1 cellular context compared by ENCODE assay signal in the genomic region with DNA sequence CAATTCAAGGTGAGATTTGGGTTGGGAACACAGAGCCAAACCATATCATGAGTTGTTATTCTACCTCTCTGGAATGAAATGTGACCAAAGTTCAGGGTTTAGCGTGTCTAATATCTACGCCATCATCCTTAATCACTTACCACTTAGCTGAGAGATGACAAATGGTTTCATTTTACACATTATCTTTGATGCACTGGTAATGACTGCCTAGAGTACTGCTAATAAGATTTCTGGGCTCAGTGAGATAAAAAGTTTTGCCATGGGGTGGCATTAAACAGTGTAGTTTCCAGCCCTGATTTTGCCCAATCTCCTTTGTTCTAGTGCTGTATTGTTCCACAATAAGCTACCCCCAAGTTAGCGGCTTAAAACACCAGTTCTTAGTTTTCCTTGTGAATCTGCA.
A peak's percentile ranks its signal among the peaks of the same experiment; 100 is the strongest.
TF ChIP-seq lines count a peak whose summit lies in the region.

No MANE protein-coding gene starts in this region.

TF ChIP-seq in SK-N-SH treated with all-trans-retinoic acid at 6 μM for 48 hours, 23 proteins besides CTCF, POLR2A, EP300 and RAD21 (continued from another document):
- TF ChIP-seq, protein P1, sequence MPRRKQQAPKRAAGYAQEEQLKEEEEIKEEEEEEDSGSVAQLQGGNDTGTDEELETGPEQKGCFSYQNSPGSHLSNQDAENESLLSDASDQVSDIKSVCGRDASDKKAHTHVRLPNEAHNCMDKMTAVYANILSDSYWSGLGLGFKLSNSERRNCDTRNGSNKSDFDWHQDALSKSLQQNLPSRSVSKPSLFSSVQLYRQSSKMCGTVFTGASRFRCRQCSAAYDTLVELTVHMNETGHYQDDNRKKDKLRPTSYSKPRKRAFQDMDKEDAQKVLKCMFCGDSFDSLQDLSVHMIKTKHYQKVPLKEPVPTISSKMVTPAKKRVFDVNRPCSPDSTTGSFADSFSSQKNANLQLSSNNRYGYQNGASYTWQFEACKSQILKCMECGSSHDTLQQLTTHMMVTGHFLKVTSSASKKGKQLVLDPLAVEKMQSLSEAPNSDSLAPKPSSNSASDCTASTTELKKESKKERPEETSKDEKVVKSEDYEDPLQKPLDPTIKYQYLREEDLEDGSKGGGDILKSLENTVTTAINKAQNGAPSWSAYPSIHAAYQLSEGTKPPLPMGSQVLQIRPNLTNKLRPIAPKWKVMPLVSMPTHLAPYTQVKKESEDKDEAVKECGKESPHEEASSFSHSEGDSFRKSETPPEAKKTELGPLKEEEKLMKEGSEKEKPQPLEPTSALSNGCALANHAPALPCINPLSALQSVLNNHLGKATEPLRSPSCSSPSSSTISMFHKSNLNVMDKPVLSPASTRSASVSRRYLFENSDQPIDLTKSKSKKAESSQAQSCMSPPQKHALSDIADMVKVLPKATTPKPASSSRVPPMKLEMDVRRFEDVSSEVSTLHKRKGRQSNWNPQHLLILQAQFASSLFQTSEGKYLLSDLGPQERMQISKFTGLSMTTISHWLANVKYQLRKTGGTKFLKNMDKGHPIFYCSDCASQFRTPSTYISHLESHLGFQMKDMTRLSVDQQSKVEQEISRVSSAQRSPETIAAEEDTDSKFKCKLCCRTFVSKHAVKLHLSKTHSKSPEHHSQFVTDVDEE (CRISPR knock-in tag; IDR thresholded peaks at IDR 0.05), result peak; percentile 42; the same call in 1 of the 2 replicates
